ENCODE assay signal across 12 cellular contexts in the genomic region with DNA sequence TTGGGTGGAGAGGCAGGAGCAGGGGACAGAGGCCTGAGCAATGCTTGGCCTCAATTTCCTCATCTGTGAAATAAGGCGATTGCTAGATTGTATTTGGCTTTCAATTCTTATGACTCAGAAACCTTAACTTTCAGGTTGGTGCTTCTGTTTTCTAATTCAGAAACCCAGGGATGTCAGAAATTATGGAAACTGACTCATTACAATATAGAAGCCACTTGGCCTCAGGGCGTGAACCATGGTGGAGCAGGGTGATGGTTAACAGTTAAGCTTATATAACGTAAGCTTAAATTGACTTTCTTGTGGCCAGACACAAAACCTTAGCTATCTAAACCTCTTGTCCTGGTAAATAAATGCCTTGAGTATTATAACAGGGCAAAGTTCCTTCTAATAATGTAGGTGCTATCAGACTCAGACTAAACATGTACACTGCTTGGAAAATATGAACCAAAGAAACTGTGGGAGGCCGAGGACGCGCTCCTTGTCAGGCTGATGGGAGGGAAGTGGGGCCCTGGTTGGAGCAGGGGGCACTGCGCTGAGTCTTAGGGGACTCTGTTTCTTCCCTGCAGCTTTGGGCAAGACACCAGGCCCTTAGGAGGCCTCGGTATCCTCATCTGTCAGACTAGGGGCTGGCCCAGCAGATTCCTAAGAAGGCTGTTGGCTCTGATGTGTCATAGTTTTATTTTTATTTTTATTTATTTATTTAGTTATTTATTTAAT. TPM values are rescaled to one million over a fixed set of nuclear protein-coding genes. Genes with fewer than 3 reads are reported as not detected.
DNase-seq lines count a peak whose midpoint lies in the region; ATAC-seq and TF ChIP-seq lines count a peak whose summit lies in the region.
"Had no signal": no experiment of that assay in that cellular context is flagged by ENCODE, and none has a peak within 500 bp of the region (broad histone marks: within the 10 kb centered on the region; RNA-seq: fewer than 3 reads in every experiment).

No MANE protein-coding gene starts in this region.

- no peak for TF ChIP-seq CTCF in CD8-positive, alpha-beta T cell (IDR thresholded peaks at IDR 0.05)
- TF ChIP-seq CTCF in left lung (IDR thresholded peaks at IDR 0.05) (no peak), GM10248 (IDR thresholded peaks at IDR 0.05; ENCODE audit: control extremely low read depth, extremely low read depth, low read depth, missing control alignments) (no peak)

- no peaks in the 10 kb centered on the region for H3K9me3 Mint-ChIP-seq in CD8-positive, alpha-beta T cell
- no peaks in the 10 kb centered on the region for H3K9me3 Mint-ChIP-seq in activated T-helper 17 cell treated with anti-CD3 and anti-CD28 coated beads, Interleukin-2, amount 50 U/mL, for 72 hours
- no peaks in the 10 kb centered on the region for H3K9me3 Mint-ChIP-seq in naive thymus-derived CD4-positive, alpha-beta T cell

- no peak for ATAC-seq in CD8-positive, alpha-beta T cell
- ATAC-seq in activated T-helper 17 cell treated with anti-CD3 and anti-CD28 coated beads, Interleukin-2, amount 50 U/mL, for 72 hours (replicated peaks) = peak; percentile 73
- ATAC-seq in naive thymus-derived CD4-positive, alpha-beta T cell = no peak
- ATAC-seq in left lung = no peak
- ATAC-seq: lower lobe of right lung had no signal

- H3K9ac ChIP-seq in GM23248 = no peak overlapping the region

- H2AFZ ChIP-seq in GM23248 = no peak overlapping the region

- CTCF ChIA-PET in CD8-positive, alpha-beta T cell (lab: Charles Lee) = interaction anchor here (1.0 to 19.1 kb wide), 3 partner anchors 18 to 43 kb away, joined by 3 to 308 read pairs (median 5); no protein-coding TSS in a partner anchor
- CTCF ChIA-PET in naive thymus-derived CD4-positive, alpha-beta T cell (lab: Charles Lee) = interaction anchor here (0.8 to 3.7 kb wide), 2 partner anchors 42 to 110 kb away, joined by 3 to 16 read pairs; no protein-coding TSS in a partner anchor
- CTCF ChIA-PET in GM10248 (lab: Yijun Ruan, JAX) = interaction anchor here (0.8 to 2.0 kb wide), 10 partner anchors 8 to 179 kb away, joined by 3 to 8 read pairs (median 4); no protein-coding TSS in a partner anchor

- H3K36me3 ChIP-seq in CD8-positive, alpha-beta T cell (ENCODE audit: insufficient read depth, low read length) = no peaks in the 10 kb centered on the region
- no peaks in the 10 kb centered on the region for H3K36me3 ChIP-seq in GM23248 (ENCODE audit: low read depth)
- H3K36me3 ChIP-seq in naive thymus-derived CD4-positive, alpha-beta T cell (ENCODE audit: control insufficient read depth in 2 of 3, insufficient read depth in 3 of 3, low read length in 3 of 3) = no peaks in the 10 kb centered on the region
- H3K36me3 ChIP-seq in left lung = no peaks in the 10 kb centered on the region
- H3K36me3 ChIP-seq: cardiac muscle cell, lower lobe of right lung had no signal

- no peak overlapping the region for H3K4me3 Mint-ChIP-seq in CD8-positive, alpha-beta T cell
- H3K4me3 Mint-ChIP-seq in activated T-helper 17 cell treated with anti-CD3 and anti-CD28 coated beads, Interleukin-2, amount 50 U/mL, for 72 hours = peak overlapping the region; percentile 74
- H3K4me3 Mint-ChIP-seq in naive thymus-derived CD4-positive, alpha-beta T cell = peak overlapping the region in 1 of 10 donors; percentile 53

- no peaks in the 10 kb centered on the region for H3K9me2 ChIP-seq in GM23248 (ENCODE audit: insufficient read depth)

- in situ Hi-C loops in GM23248 (cut with MboI) = loop anchor here (25.0 kb wide), 1 partner anchor 167 kb away; a partner anchor contains a TSS

- no peaks in the 10 kb centered on the region for H3K27me3 Mint-ChIP-seq in CD8-positive, alpha-beta T cell (ENCODE audit: low read depth)
- no peaks in the 10 kb centered on the region for H3K27me3 Mint-ChIP-seq in activated T-helper 17 cell treated with anti-CD3 and anti-CD28 coated beads, Interleukin-2, amount 50 U/mL, for 72 hours
- no peaks in the 10 kb centered on the region for H3K27me3 Mint-ChIP-seq in naive thymus-derived CD4-positive, alpha-beta T cell

- WGBS in GM23248 (ENCODE audit: low coverage in 1 of 2, low lambda C conversion rate in 2 of 2, missing lambda C conversion rate in 2 of 2), 2 experiments = 85 to 90% methylated on average over 8 of the region's 8 CpGs

- peaks cover 57% of the 10 kb centered on the region for H3K4me1 Mint-ChIP-seq in CD8-positive, alpha-beta T cell (ENCODE audit: low read depth)
- peaks cover 52% of the 10 kb centered on the region for H3K4me1 Mint-ChIP-seq in activated T-helper 17 cell treated with anti-CD3 and anti-CD28 coated beads, Interleukin-2, amount 50 U/mL, for 72 hours
- H3K4me1 Mint-ChIP-seq in naive thymus-derived CD4-positive, alpha-beta T cell = peaks cover 30 to 77% (median 63%) of the 10 kb centered on the region in 7 donors

- H3K27ac Mint-ChIP-seq in CD8-positive, alpha-beta T cell = peak overlapping the region; percentile 55
- H3K27ac Mint-ChIP-seq in activated T-helper 17 cell treated with anti-CD3 and anti-CD28 coated beads, Interleukin-2, amount 50 U/mL, for 72 hours = peak overlapping the region; percentile 80
- peak overlapping the region in 5 of 9 donors; percentile 47 to 98 (median 68) for H3K27ac Mint-ChIP-seq in naive thymus-derived CD4-positive, alpha-beta T cell

- H4K20me1 ChIP-seq in GM23248 (ENCODE audit: insufficient read depth) = no peaks in the 10 kb centered on the region

- H3K9me3 ChIP-seq in CD8-positive, alpha-beta T cell (ENCODE audit: low read length) = no peaks in the 10 kb centered on the region
- H3K9me3 ChIP-seq in GM23248 (ENCODE audit: low read depth) (no peaks in the 10 kb centered on the region), left lung (no peaks in the 10 kb centered on the region)
- H3K9me3 ChIP-seq in naive thymus-derived CD4-positive, alpha-beta T cell (ENCODE audit: control insufficient read depth in 2 of 3, low read length in 3 of 3) = no peaks in the 10 kb centered on the region
- H3K9me3 ChIP-seq: lower lobe of right lung had no signal

- peaks cover 3% of the 10 kb centered on the region for H3K36me3 Mint-ChIP-seq in CD8-positive, alpha-beta T cell
- peaks cover 4% of the 10 kb centered on the region for H3K36me3 Mint-ChIP-seq in activated T-helper 17 cell treated with anti-CD3 and anti-CD28 coated beads, Interleukin-2, amount 50 U/mL, for 72 hours (ENCODE audit: low read depth)
- H3K36me3 Mint-ChIP-seq in naive thymus-derived CD4-positive, alpha-beta T cell = peaks cover 0 to 14% (median 0%) of the 10 kb centered on the region in 5 donors

- no peaks in the 10 kb centered on the region for H3K27me3 ChIP-seq in CD8-positive, alpha-beta T cell (ENCODE audit: insufficient read depth, low read length)
- no peaks in the 10 kb centered on the region for H3K27me3 ChIP-seq in GM23248 (replicated peaks; ENCODE audit: insufficient read depth)
- H3K27me3 ChIP-seq in naive thymus-derived CD4-positive, alpha-beta T cell (ENCODE audit: control insufficient read depth in 2 of 2, insufficient read depth in 2 of 2, low read length in 2 of 2) = no peaks in the 10 kb centered on the region
- no peaks in the 10 kb centered on the region for H3K27me3 ChIP-seq in left lung
- H3K27me3 ChIP-seq: cardiac muscle cell had no signal

- H3K4me3 ChIP-seq in CD8-positive, alpha-beta T cell (ENCODE audit: low read depth, low read length) = no peak overlapping the region
- H3K4me3 ChIP-seq in GM23248 (no peak overlapping the region), left lung (no peak overlapping the region)
- no peak overlapping the region for H3K4me3 ChIP-seq in naive thymus-derived CD4-positive, alpha-beta T cell (ENCODE audit: low read length)
- H3K4me3 ChIP-seq: cardiac muscle cell, lower lobe of right lung had no signal

- H3K4me1 ChIP-seq in CD8-positive, alpha-beta T cell (ENCODE audit: insufficient read depth, low read length) = peaks cover 61% of the 10 kb centered on the region
- peaks cover 33% of the 10 kb centered on the region for H3K4me1 ChIP-seq in GM23248 (ENCODE audit: insufficient read depth)
- peaks cover 20 to 45% of the 10 kb centered on the region in 2 donors for H3K4me1 ChIP-seq in naive thymus-derived CD4-positive, alpha-beta T cell (ENCODE audit: control insufficient read depth in 2 of 2, insufficient read depth in 2 of 2, low read length in 2 of 2)
- peaks cover 17 to 26% of the 10 kb centered on the region in 2 donors for H3K4me1 ChIP-seq in left lung

- H3K79me2 ChIP-seq in GM23248 (ENCODE audit: insufficient read depth) = no peaks in the 10 kb centered on the region

- peak overlapping the region; percentile 18 for H3K4me2 ChIP-seq in GM23248 (ENCODE audit: unreplicated experiment)

- POLR2A ChIA-PET in CD8-positive, alpha-beta T cell (lab: Charles Lee) = interaction anchor here (0.7 kb wide), 1 partner anchor 27 kb away, joined by 3 read pairs; no protein-coding TSS in a partner anchor
- POLR2A ChIA-PET in naive thymus-derived CD4-positive, alpha-beta T cell (lab: Charles Lee) = interaction anchor here (1.1 to 1.5 kb wide), 2 partner anchors 13 to 18 kb away, joined by 3 to 6 read pairs; no protein-coding TSS in a partner anchor
- POLR2A ChIA-PET in GM10248 (lab: Yijun Ruan, JAX) = interaction anchor here (1.1 kb wide), 1 partner anchor 16 kb away, joined by 3 read pairs; no protein-coding TSS in a partner anchor

- DNase-seq in CD8-positive, alpha-beta T cell = no peak
- DNase-seq in GM23248 = peak; percentile 40
- DNase-seq in naive thymus-derived CD4-positive, alpha-beta T cell = peak in 1 of 9 donors; percentile 42
- no peak for DNase-seq in UCSD-AML1 (lab: John Stamatoyannopoulos, UW; ENCODE audit: unreplicated experiment)
- no peak for DNase-seq in left lung
- DNase-seq in GM10248 (ENCODE audit: extremely low spot score) = no peak
- no peak for DNase-seq in hippocampal formation (lab: John Stamatoyannopoulos, UW)
- DNase-seq: hypothalamus, lower lobe of right lung, occipital lobe had no signal

- no peak overlapping the region for H3K27ac ChIP-seq in CD8-positive, alpha-beta T cell (ENCODE audit: low read depth, low read length)
- H3K27ac ChIP-seq in GM23248 (0 out of 2 replicates have a peak overlapping the region, but pooled peaks have one; percentile 1), left lung (no peak overlapping the region)
- H3K27ac ChIP-seq in naive thymus-derived CD4-positive, alpha-beta T cell (ENCODE audit: low read depth, low read length) = no peak overlapping the region
- H3K27ac ChIP-seq: cardiac muscle cell, lower lobe of right lung had no signal

- intact Hi-C loops in CD8-positive, alpha-beta T cell (cut with DNase I, micrococcal nuclease) = no loop called here
- intact Hi-C loops in naive thymus-derived CD4-positive, alpha-beta T cell (cut with micrococcal nuclease) = no loop called here
- intact Hi-C loops in left lung (cut with DNase I) = no loop called here

- peaks cover 18% of the 10 kb centered on the region for H3F3A ChIP-seq in GM23248 (ENCODE audit: insufficient read depth)

RNA-seq across cellular contexts. Expression of a gene that starts 17.2 kb away (rescaled TPM):
- 100 to 1,000 TPM; 401 to 412 TPM for total RNA-seq in CD8-positive, alpha-beta T cell
- 34.4 and 36.2 TPM in 2 replicates for total RNA-seq in GM23248 (2014; rRNA removed; shearing (Covaris generic))
- 14.3 and 19.2 TPM in 2 replicates for polyA plus RNA-seq in GM23248 (2016; fragmentation: Nextera tagmentation; extraction: Ambion mirVana)
- 10 to 100 TPM; 65.5 to 74.1 TPM for total RNA-seq in activated T-helper 17 cell treated with anti-CD3 and anti-CD28 coated beads, Interleukin-2, amount 50 U/mL, for 72 hours
- total RNA-seq in naive thymus-derived CD4-positive, alpha-beta T cell = 100 to 1,000 TPM in 3 of 5 experiments, 10 to 100 TPM in 2; 30.9 to 281 (median 159) TPM
- 10 to 100 TPM; 22.4 to 41.3 TPM for polyA plus RNA-seq in naive thymus-derived CD4-positive, alpha-beta T cell
- total RNA-seq in left lung = 100 to 1,000 TPM; 112 to 122 TPM
